In the genomic region with DNA sequence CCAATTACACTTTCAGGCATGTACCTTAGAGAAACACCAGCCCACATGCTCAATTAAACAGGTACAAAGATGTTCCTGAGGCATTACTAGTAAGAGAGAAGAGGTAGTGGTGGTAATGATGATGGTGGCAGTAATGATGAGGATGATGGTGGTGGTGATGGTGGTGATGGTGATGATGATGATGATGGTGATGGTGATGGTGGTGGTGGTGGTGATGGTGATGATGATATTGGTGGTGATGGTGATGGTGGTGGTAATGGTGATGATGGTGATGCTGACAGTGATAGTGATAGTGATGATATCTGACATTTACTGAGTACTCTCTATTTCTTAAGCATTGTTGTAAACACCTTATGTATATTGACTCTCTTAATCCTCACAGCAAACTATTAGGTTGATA, we compare ENCODE assay signal across 7 cellular contexts.
"Had no signal": no experiment of that assay in that cellular context is flagged by ENCODE, and none has a peak within 500 bp of the region (broad histone marks: within the 10 kb centered on the region; RNA-seq: fewer than 3 reads in every experiment).

No MANE protein-coding gene starts in this region.

- DNase-seq: H7, KG1 had no signal

- H3K4me2 ChIP-seq: GM23338 had no signal

- FAIRE-seq: K562 had no signal

- H2AFZ ChIP-seq: GM23338 had no signal

- H3K4me1 ChIP-seq: HAP-1 had no signal

- H3K36me3 ChIP-seq: HAP-1 had no signal

- ATAC-seq: GM23338, HCT116, K562 had no signal

- H3K4me3 ChIP-seq: GM23338, HAP-1, K562 had no signal

- H3K27ac ChIP-seq: HL-60 had no signal
